ENCODE assay signal across 29 cellular contexts in genomic region chr16:50045412-50045811, GRCh38.
"Had no signal": no experiment of that assay in that cellular context is flagged by ENCODE, and none has a peak within 500 bp of the region (broad histone marks: within the 10 kb centered on the region; RNA-seq: fewer than 3 reads in every experiment).

No MANE protein-coding gene starts in this region.

- H3K36me3 Mint-ChIP-seq: stimulated activated effector memory CD8-positive, alpha-beta T cell treated with anti-CD3 and anti-CD28 coated beads, Interleukin-12 subunit alpha, Interleukin-12 subunit beta, amount 100 ng/mL, for 72 hours; stimulated activated memory B cell treated with anti-CD40 and anti-IgM and Interleukin-4, amounts not matched to agents 10 μg/mL and 1 μg/mL and 100 μg/mL, for 72 hours; stimulated activated naive B cell treated with anti-CD40 and anti-IgM and Interleukin-4, amounts not matched to agents 10 μg/mL and 1 μg/mL and 100 μg/mL, for 72 hours; type B pancreatic cell had no signal

- DNase-seq: stimulated activated CD4-positive, alpha-beta T cell treated with anti-CD3 and anti-CD28 coated beads, Interleukin-2, amount 100 ng/mL, for 48 hours; stimulated activated CD4-positive, alpha-beta T cell treated with anti-CD3 and anti-CD28 coated beads, Interleukin-4, amount 100 ng/mL, for 1 hour; stimulated activated CD4-positive, alpha-beta T cell treated with anti-CD3 and anti-CD28 coated beads, Interleukin-4, amount 100 ng/mL, for 24 hours; stimulated activated CD4-positive, alpha-beta T cell treated with anti-CD3 and anti-CD28 coated beads, Interleukin-4, amount 100 ng/mL, for 4 hours; stimulated activated CD8-positive, alpha-beta memory T cell treated with anti-CD3 and anti-CD28 coated beads, Interleukin-4, amount 100 ng/mL, for 48 hours; stimulated activated naive B cell treated with anti-CD40 and anti-IgM and Interleukin-4, amounts not matched to agents 10 μg/mL and 1 μg/mL and 100 μg/mL, for 72 hours; stimulated activated naive CD4-positive, alpha-beta T cell; stimulated activated naive CD4-positive, alpha-beta T cell treated with Interleukin-2 at 50 U/mL for 16 hours; stimulated activated naive CD8-positive, alpha-beta T cell treated with anti-CD3 and anti-CD28 coated beads, Interleukin-15, amount 100 ng/mL, for 72 hours; stimulated activated naive CD8-positive, alpha-beta T cell treated with anti-CD3 and anti-CD28 coated beads, Interleukin-15, Interleukin-2, amounts not matched to agents 100 U/mL and 50 U/mL, for 24 hours; stomach; substantia nigra; testis; thyroid gland; tibial artery; transverse colon; trophoblast cell; upper lobe of left lung; upper lobe of right lung; uterus had no signal

- H3K27ac ChIP-seq: stomach, suprapubic skin, testis, thoracic aorta, thyroid gland, tibial artery, tibial nerve, transverse colon, upper lobe of left lung, upper lobe of right lung, uterus, vagina had no signal

- H3K27ac Mint-ChIP-seq: stimulated activated effector memory CD8-positive, alpha-beta T cell treated with anti-CD3 and anti-CD28 coated beads, Interleukin-12 subunit alpha, Interleukin-12 subunit beta, amount 100 ng/mL, for 72 hours; stimulated activated memory B cell treated with anti-CD40 and anti-IgM and Interleukin-4, amounts not matched to agents 10 μg/mL and 1 μg/mL and 100 μg/mL, for 72 hours; stimulated activated naive B cell treated with anti-CD40 and anti-IgM and Interleukin-4, amounts not matched to agents 10 μg/mL and 1 μg/mL and 100 μg/mL, for 72 hours; stimulated activated naive CD8-positive, alpha-beta T cell treated with anti-CD3 and anti-CD28 coated beads, Interleukin-15, amount 100 ng/mL, for 72 hours; stimulated activated naive CD8-positive, alpha-beta T cell treated with anti-CD3 and anti-CD28 coated beads, Interleukin-15, Interleukin-2, amounts not matched to agents 100 ng/mL and 50 ng/mL, for 24 hours; type B pancreatic cell had no signal

- H3K27me3 ChIP-seq: testis, tibial nerve, transverse colon, upper lobe of left lung, upper lobe of right lung, uterus, vagina had no signal

- H3K4me1 Mint-ChIP-seq: stimulated activated effector memory CD8-positive, alpha-beta T cell treated with anti-CD3 and anti-CD28 coated beads, Interleukin-12 subunit alpha, Interleukin-12 subunit beta, amount 100 ng/mL, for 72 hours; stimulated activated memory B cell treated with anti-CD40 and anti-IgM and Interleukin-4, amounts not matched to agents 10 μg/mL and 1 μg/mL and 100 μg/mL, for 72 hours; stimulated activated naive CD8-positive, alpha-beta T cell treated with anti-CD3 and anti-CD28 coated beads, Interleukin-15, amount 100 ng/mL, for 72 hours had no signal

- H3K36me3 ChIP-seq: stomach, suprapubic skin, thoracic aorta, thyroid gland, tibial artery, tibial nerve, transverse colon, upper lobe of left lung, upper lobe of right lung, uterus, vagina had no signal

- H3K4me3 ChIP-seq: stomach, suprapubic skin, testis, thoracic aorta, thyroid gland, tibial artery, tibial nerve, transverse colon, upper lobe of left lung, upper lobe of right lung, uterus, vagina had no signal

- H3K4me3 Mint-ChIP-seq: stimulated activated effector memory CD8-positive, alpha-beta T cell treated with anti-CD3 and anti-CD28 coated beads, Interleukin-12 subunit alpha, Interleukin-12 subunit beta, amount 100 ng/mL, for 72 hours; stimulated activated memory B cell treated with anti-CD40 and anti-IgM and Interleukin-4, amounts not matched to agents 10 μg/mL and 1 μg/mL and 100 μg/mL, for 72 hours; stimulated activated naive B cell treated with anti-CD40 and anti-IgM and Interleukin-4, amounts not matched to agents 10 μg/mL and 1 μg/mL and 100 μg/mL, for 72 hours; stimulated activated naive CD8-positive, alpha-beta T cell treated with anti-CD3 and anti-CD28 coated beads, Interleukin-15, amount 100 ng/mL, for 72 hours; stimulated activated naive CD8-positive, alpha-beta T cell treated with anti-CD3 and anti-CD28 coated beads, Interleukin-15, Interleukin-2, amounts not matched to agents 100 ng/mL and 50 ng/mL, for 24 hours; type B pancreatic cell had no signal

- H3K9me3 ChIP-seq: stomach, suprapubic skin, testis, thoracic aorta, thyroid gland, tibial artery, tibial nerve, transverse colon, upper lobe of left lung, upper lobe of right lung, uterus, vagina had no signal

- H3K9me3 Mint-ChIP-seq: stimulated activated effector memory CD8-positive, alpha-beta T cell treated with anti-CD3 and anti-CD28 coated beads, Interleukin-12 subunit alpha, Interleukin-12 subunit beta, amount 100 ng/mL, for 72 hours; stimulated activated memory B cell treated with anti-CD40 and anti-IgM and Interleukin-4, amounts not matched to agents 10 μg/mL and 1 μg/mL and 100 μg/mL, for 72 hours; stimulated activated naive B cell treated with anti-CD40 and anti-IgM and Interleukin-4, amounts not matched to agents 10 μg/mL and 1 μg/mL and 100 μg/mL, for 72 hours; stimulated activated naive CD8-positive, alpha-beta T cell treated with anti-CD3 and anti-CD28 coated beads, Interleukin-15, amount 100 ng/mL, for 72 hours; stimulated activated naive CD8-positive, alpha-beta T cell treated with anti-CD3 and anti-CD28 coated beads, Interleukin-15, Interleukin-2, amounts not matched to agents 100 ng/mL and 50 ng/mL, for 24 hours; type B pancreatic cell had no signal

- FAIRE-seq: urothelium cell line had no signal

- ATAC-seq: stimulated activated effector memory CD8-positive, alpha-beta T cell treated with anti-CD3 and anti-CD28 coated beads, Interleukin-12 subunit alpha, Interleukin-12 subunit beta, amount 100 ng/mL, for 72 hours; stimulated activated memory B cell treated with anti-CD40 and anti-IgM and Interleukin-4, amounts not matched to agents 10 μg/mL and 1 μg/mL and 100 μg/mL, for 72 hours; stimulated activated naive B cell treated with anti-CD40 and anti-IgM and Interleukin-4, amounts not matched to agents 10 μg/mL and 1 μg/mL and 100 μg/mL, for 72 hours; stimulated activated naive CD8-positive, alpha-beta T cell treated with anti-CD3 and anti-CD28 coated beads, Interleukin-15, amount 100 ng/mL, for 72 hours; stimulated activated naive CD8-positive, alpha-beta T cell treated with anti-CD3 and anti-CD28 coated beads, Interleukin-15, Interleukin-2, amounts not matched to agents 100 U/mL and 50 U/mL, for 24 hours; upper lobe of right lung had no signal

- H3K4me1 ChIP-seq: stomach, suprapubic skin, testis, tibial artery, tibial nerve, transverse colon, upper lobe of right lung, uterus, vagina had no signal
